ENCODE assay signal across 1 cellular context in genomic region chr20:41047975-41048305, GRCh38.
TF ChIP-seq lines count a peak whose summit lies in the region.

No MANE protein-coding gene starts in this region.

TF ChIP-seq in GM12878, 131 proteins besides CTCF, POLR2A, EP300 and RAD21 (continued from another document):
- TF ChIP-seq USF2 (IDR thresholded peaks at IDR 0.05; ENCODE audit: borderline replicate concordance, low read depth, low read length) (no peak), NBN (IDR thresholded peaks at IDR 0.05) (peak; percentile 19; the same call in 1 of the 2 replicates), ZBTB40 (IDR thresholded peaks at IDR 0.05; ENCODE audit: borderline replicate concordance) (peak; percentile 15; the same call in 1 of the 2 replicates), RUNX3 (IDR thresholded peaks at IDR 0.05; ENCODE audit: low read length) (peak; percentile 12; the same call in 1 of the 2 replicates), ZNF384 (IDR thresholded peaks at IDR 0.05; ENCODE audit: borderline replicate concordance, low read depth, low read length) (peak; percentile 98)
TF ChIP-seq in GM12878: peak in this region for 19.
